In genomic region chr17:42754782-42755181, GRCh38 we compare ENCODE assay signal across 12 cellular contexts. TPM values are rescaled to one million over a fixed set of nuclear protein-coding genes. Genes with fewer than 3 reads are reported as not detected.
A peak's percentile ranks its signal among the peaks of the same experiment; 100 is the strongest.
DNase-seq lines count a peak whose midpoint lies in the region; ATAC-seq and TF ChIP-seq lines count a peak whose summit lies in the region.
"Had no signal": no experiment of that assay in that cellular context is flagged by ENCODE, and none has a peak within 500 bp of the region (broad histone marks: within the 10 kb centered on the region; RNA-seq: fewer than 3 reads in every experiment).

No MANE protein-coding gene starts in this region.

- peak; percentile 74 for DNase-seq in DMS53 treated with DMSO at 0.1 percent for 48 hours (lab: John Stamatoyannopoulos, UW; ENCODE audit: unreplicated experiment)
- peak; percentile 10 for DNase-seq in T1000 (lab: John Stamatoyannopoulos, UW)
- peak; percentile 83 for DNase-seq in fibroblast of the aortic adventitia (ENCODE audit: low read depth)
- peak; percentile 83 to 91 for DNase-seq in psoas muscle
- DNase-seq in activated CD4-positive, alpha-beta T cell treated with anti-CD3 and anti-CD28 coated beads for 48 hours: no peak
- no peak for DNase-seq in pons (ENCODE audit: low spot score)
- DNase-seq in LoVo (ENCODE audit: low spot score): no peak
- DNase-seq: activated CD4-positive, alpha-beta T cell treated with anti-CD3 and anti-CD28 coated beads, Interleukin-2, amount 50 U/mL, for 4 hours; DMS 273 treated with DMSO at 0.1 percent for 48 hours; T-helper 2 cell had no signal

- WGBS in psoas muscle, 3 donors: 56 to 66% (median 62%) methylated on average over 3 of the region's 3 CpGs

- H3K27ac ChIP-seq in psoas muscle: no peak overlapping the region

- H3K9me3 ChIP-seq in psoas muscle: no peaks in the 10 kb centered on the region

- TF ChIP-seq CTCF in fibroblast of the aortic adventitia (IDR thresholded peaks at IDR 0.05; ENCODE audit: insufficient read depth, low read length) (no peak), psoas muscle (IDR thresholded peaks at IDR 0.05) (no peak)

- intact Hi-C loops in psoas muscle (cut with DNase I): no loop called here

- no peaks in the 10 kb centered on the region for H3K36me3 ChIP-seq in psoas muscle (ENCODE audit: insufficient read depth in 1 of 2, low read depth in 1 of 2)

- H3K4me1 ChIP-seq in psoas muscle: peaks cover 5% of the 10 kb centered on the region

- H3K27me3 ChIP-seq in psoas muscle (ENCODE audit: insufficient read depth in 3 of 3, low read length in 2 of 3): peaks cover 0 to 9% (median 0%) of the 10 kb centered on the region in 3 donors

- ATAC-seq in psoas muscle (peak; percentile 28 to 90 (median 82)), HG02571 (IDR thresholded peaks at IDR 0.05; ENCODE audit: unreplicated experiment) (no peak)

- H3K4me3 ChIP-seq in fibroblast of the aortic adventitia (ENCODE audit: low read depth, low read length) (no peak overlapping the region), psoas muscle (no peak overlapping the region)

RNA-seq across cellular contexts. Expression of gene RAMP2, which starts 6.2 kb away (rescaled TPM):
- total RNA-seq in fibroblast of the aortic adventitia (ENCODE audit: low replicate concordance): 0.27 and 4.8 TPM in 2 replicates
- total RNA-seq in psoas muscle: 10 to 100 TPM in 3 of 4 donors, 1 to 10 TPM in 1; 9.2 to 39.8 (median 18.7) TPM
- polyA plus RNA-seq in psoas muscle: 10 to 100 TPM; 17.5 to 21.9 (median 21.4) TPM
- total RNA-seq: activated T-helper 2 cell treated with anti-CD3 and anti-CD28 coated beads, Interferon-gamma antibody, Interleukin-2, Interleukin-4, amounts not matched to agents 10 μg/mL and 5 μg/mL and 100 μg/mL, durations not matched to agents 14 hours and 24 hours and 36 hours had no signal

RNA-seq across cellular contexts. Expression of gene EZH1, which starts 9.9 kb away (rescaled TPM):
- total RNA-seq in fibroblast of the aortic adventitia (ENCODE audit: low replicate concordance): 26.7 and 31.4 TPM in 2 replicates
- total RNA-seq in psoas muscle: 10 to 100 TPM; 25.7 to 59.1 (median 33.7) TPM
- 10 to 100 TPM; 15.2 to 43.9 (median 22.3) TPM for polyA plus RNA-seq in psoas muscle

RNA-seq across cellular contexts. Expression of gene VPS25, which starts 18.5 kb away (rescaled TPM):
- total RNA-seq in fibroblast of the aortic adventitia (ENCODE audit: low replicate concordance): 4.2 and 57.2 TPM in 2 replicates
- 10 to 100 TPM; 38.6 to 45.2 (median 39.8) TPM for total RNA-seq in psoas muscle
- polyA plus RNA-seq in psoas muscle: 10 to 100 TPM; 46.0 to 73.3 (median 72.8) TPM

RNA-seq across cellular contexts. Expression of gene WNK4, which starts 25.6 kb away (rescaled TPM):
- total RNA-seq in fibroblast of the aortic adventitia (ENCODE audit: low replicate concordance): 0.45 and 3.5 TPM in 2 replicates
- under 1 TPM in 3 of 4 donors, not detected in 1; 0.08 to 0.30 (median 0.09) TPM for total RNA-seq in psoas muscle
- under 1 TPM in 1 of 3 donors, not detected in 2; 0.01 TPM for polyA plus RNA-seq in psoas muscle

RNA-seq across cellular contexts. Expression of gene COA3, which starts 43.7 kb away (rescaled TPM):
- 40.8 and 67.5 TPM in 2 replicates for total RNA-seq in fibroblast of the aortic adventitia (ENCODE audit: low replicate concordance)
- 10 to 100 TPM; 69.1 to 85.2 (median 83.9) TPM for total RNA-seq in psoas muscle
- 100 to 1,000 TPM; 126 to 167 (median 130) TPM for polyA plus RNA-seq in psoas muscle

Comparison
In these comparisons a context has a peak if more than half of its experiments do, and no peak if none do; other contexts are left out.
1. DNase-seq: peak in DMS53 treated with DMSO at 0.1 percent for 48 hours (single experiment), T1000 (single experiment), fibroblast of the aortic adventitia (single experiment) and psoas muscle (2 of 2); none in activated CD4-positive, alpha-beta T cell treated with anti-CD3 and anti-CD28 coated beads for 48 hours (single experiment), pons (single experiment) and LoVo (single experiment).